ENCODE assay signal across 13 cellular contexts in the genomic region with DNA sequence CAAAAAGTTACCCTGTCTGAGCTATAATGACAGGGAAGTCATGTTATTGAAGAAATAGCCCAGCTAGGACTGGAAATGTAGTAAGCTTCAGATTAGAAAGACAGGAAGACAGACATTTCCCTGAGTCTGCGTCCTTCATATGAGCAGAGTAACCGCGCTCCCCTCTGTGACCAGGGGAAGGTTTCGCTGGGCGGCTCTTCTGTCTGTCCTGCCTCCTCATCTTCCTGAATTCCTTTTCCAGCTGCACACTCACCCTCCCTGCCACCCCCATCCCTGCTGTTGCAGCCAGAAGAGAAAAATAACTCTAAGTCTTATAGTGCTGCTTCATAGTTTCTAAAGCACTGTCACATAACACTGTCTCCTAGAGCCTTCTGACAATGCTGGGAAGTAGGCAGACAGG. TPM values are rescaled to one million over a fixed set of nuclear protein-coding genes. Genes with fewer than 3 reads are reported as not detected.
DNase-seq lines count a peak whose midpoint lies in the region; ATAC-seq and TF ChIP-seq lines count a peak whose summit lies in the region.
"Had no signal": no experiment of that assay in that cellular context is flagged by ENCODE, and none has a peak within 500 bp of the region (broad histone marks: within the 10 kb centered on the region; RNA-seq: fewer than 3 reads in every experiment).

No MANE protein-coding gene starts in this region.

- TF ChIP-seq EP300 in tibial nerve (IDR thresholded peaks at IDR 0.05): no peak

- ATAC-seq in mucosa of descending colon: peak; percentile 19
- no peak for ATAC-seq in stimulated activated naive CD8-positive, alpha-beta T cell treated with anti-CD3 and anti-CD28 coated beads, Interleukin-15, amount 100 ng/mL, for 72 hours
- no peak for ATAC-seq in HG03457 (IDR thresholded peaks at IDR 0.05; ENCODE audit: unreplicated experiment)
- ATAC-seq: T-cell had no signal

- no peak overlapping the region for H3K27ac Mint-ChIP-seq in stimulated activated naive CD8-positive, alpha-beta T cell treated with anti-CD3 and anti-CD28 coated beads, Interleukin-15, amount 100 ng/mL, for 72 hours
- no peak overlapping the region for H3K27ac Mint-ChIP-seq in activated naive CD4-positive, alpha-beta T cell treated with anti-CD3 and anti-CD28 coated beads, Interleukin-2, amount 10 ng/mL, durations not matched to agents 7 days and 5 days
- H3K27ac Mint-ChIP-seq: T-cell had no signal

- H3K9me3 ChIP-seq in Peyer's patch: no peaks in the 10 kb centered on the region
- H3K9me3 ChIP-seq in mucosa of descending colon: no peaks in the 10 kb centered on the region
- H3K9me3 ChIP-seq in tibial nerve: no peaks in the 10 kb centered on the region

- H3K27ac ChIP-seq in Peyer's patch: peak overlapping the region; percentile 23 to 78 (median 53)
- peak overlapping the region; percentile 24 to 95 (median 78) for H3K27ac ChIP-seq in tibial nerve
- H3K27ac ChIP-seq: KMS-11 had no signal

- no peak overlapping the region for H3K4me3 Mint-ChIP-seq in stimulated activated naive CD8-positive, alpha-beta T cell treated with anti-CD3 and anti-CD28 coated beads, Interleukin-15, amount 100 ng/mL, for 72 hours
- no peak overlapping the region for H3K4me3 Mint-ChIP-seq in activated naive CD4-positive, alpha-beta T cell treated with anti-CD3 and anti-CD28 coated beads, Interleukin-2, amount 10 ng/mL, durations not matched to agents 7 days and 5 days
- H3K4me3 Mint-ChIP-seq: T-cell had no signal

- H3K9me3 Mint-ChIP-seq in stimulated activated naive CD8-positive, alpha-beta T cell treated with anti-CD3 and anti-CD28 coated beads, Interleukin-15, amount 100 ng/mL, for 72 hours: no peaks in the 10 kb centered on the region
- no peaks in the 10 kb centered on the region for H3K9me3 Mint-ChIP-seq in activated naive CD4-positive, alpha-beta T cell treated with anti-CD3 and anti-CD28 coated beads, Interleukin-2, amount 10 ng/mL, durations not matched to agents 7 days and 5 days
- H3K9me3 Mint-ChIP-seq: T-cell had no signal

- peaks cover 0 to 27% (median 1%) of the 10 kb centered on the region in 4 donors for H3K4me1 ChIP-seq in Peyer's patch
- H3K4me1 ChIP-seq in mucosa of descending colon (ENCODE audit: low read depth): no peaks in the 10 kb centered on the region
- peaks cover 0 to 100% (median 89%) of the 10 kb centered on the region in 4 donors for H3K4me1 ChIP-seq in tibial nerve

- peaks cover 7% of the 10 kb centered on the region for H3K4me1 Mint-ChIP-seq in stimulated activated naive CD8-positive, alpha-beta T cell treated with anti-CD3 and anti-CD28 coated beads, Interleukin-15, amount 100 ng/mL, for 72 hours
- H3K4me1 Mint-ChIP-seq in activated naive CD4-positive, alpha-beta T cell treated with anti-CD3 and anti-CD28 coated beads, Interleukin-2, amount 10 ng/mL, durations not matched to agents 7 days and 5 days: no peaks in the 10 kb centered on the region
- H3K4me1 Mint-ChIP-seq: T-cell had no signal

- TF ChIP-seq POLR2A in Peyer's patch (IDR thresholded peaks at IDR 0.05) (no peak), tibial nerve (IDR thresholded peaks at IDR 0.05) (no peak)

- H3K4me3 ChIP-seq in Peyer's patch (no peak overlapping the region), mucosa of descending colon (no peak overlapping the region), tibial nerve (peak overlapping the region in 1 of 4 donors; percentile 3)

- no peaks in the 10 kb centered on the region for H3K27me3 Mint-ChIP-seq in stimulated activated naive CD8-positive, alpha-beta T cell treated with anti-CD3 and anti-CD28 coated beads, Interleukin-15, amount 100 ng/mL, for 72 hours
- H3K27me3 Mint-ChIP-seq in activated naive CD4-positive, alpha-beta T cell treated with anti-CD3 and anti-CD28 coated beads, Interleukin-2, amount 10 ng/mL, durations not matched to agents 7 days and 5 days: peaks cover 17% of the 10 kb centered on the region

- CTCF ChIA-PET in activated naive CD4-positive, alpha-beta T cell treated with anti-CD3 and anti-CD28 coated beads, Interleukin-2, amount 10 ng/mL, durations not matched to agents 7 days and 5 days (lab: Charles Lee): interaction anchor here (0.7 kb wide), 1 partner anchor 19 kb away, joined by 4 read pairs; no protein-coding TSS in a partner anchor

- H3K36me3 Mint-ChIP-seq in activated naive CD4-positive, alpha-beta T cell treated with anti-CD3 and anti-CD28 coated beads, Interleukin-2, amount 10 ng/mL, durations not matched to agents 7 days and 5 days: no peaks in the 10 kb centered on the region
- H3K36me3 Mint-ChIP-seq: T-cell had no signal

- no peaks in the 10 kb centered on the region for H3K36me3 ChIP-seq in Peyer's patch
- H3K36me3 ChIP-seq in mucosa of descending colon (ENCODE audit: low read depth): no peaks in the 10 kb centered on the region
- H3K36me3 ChIP-seq in tibial nerve: peaks cover 0 to 24% (median 4%) of the 10 kb centered on the region in 3 donors

- H3K27me3 ChIP-seq in Peyer's patch (no peaks in the 10 kb centered on the region), tibial nerve (no peaks in the 10 kb centered on the region)

- intact Hi-C loops in mucosa of descending colon (cut with DNase I, micrococcal nuclease): no loop called here

- DNase-seq in Peyer's patch (no peak), fibroblast of gingiva (ENCODE audit: low read depth) (peak; percentile 64), mucosa of descending colon (no peak), tibial nerve (ENCODE audit: low spot score in 2 of 2) (no peak), COLO668 (lab: John Stamatoyannopoulos, UW; ENCODE audit: unreplicated experiment) (no peak)
- no peak for DNase-seq in stimulated activated naive CD8-positive, alpha-beta T cell treated with anti-CD3 and anti-CD28 coated beads, Interleukin-15, amount 100 ng/mL, for 72 hours
- no peak for DNase-seq in activated naive CD4-positive, alpha-beta T cell treated with anti-CD3 and anti-CD28 coated beads, Interleukin-2, amount 10 ng/mL, durations not matched to agents 7 days and 5 days
- DNase-seq: DND-41, NCI-H510A treated with DMSO at 0.1 percent for 48 hours, retina, T-cell had no signal

- TF ChIP-seq CTCF in Peyer's patch (IDR thresholded peaks at IDR 0.05) (no peak), mucosa of descending colon (IDR thresholded peaks at IDR 0.05) (no peak), tibial nerve (IDR thresholded peaks at IDR 0.05) (no peak)

- WGBS in tibial nerve, 2 donors: 15 to 17% methylated on average over 5 of the region's 5 CpGs

RNA-seq across cellular contexts. Expression of gene SPARC, which starts 8.6 kb away (rescaled TPM):
- total RNA-seq in Peyer's patch (100 to 1,000 TPM in 1 of 4 donors, 10 to 100 TPM in 3; 47.6 to 177 (median 68.6) TPM), mucosa of descending colon (100 to 1,000 TPM in 2 of 3 donors, 10 to 100 TPM in 1; 78.0 to 410 (median 227) TPM), tibial nerve (1,000 to 10,000 TPM in 3 of 4 donors, 100 to 1,000 TPM in 1; 918 to 2,129 (median 1,501) TPM)
